29 cellular contexts compared by ENCODE assay signal in the genomic region with DNA sequence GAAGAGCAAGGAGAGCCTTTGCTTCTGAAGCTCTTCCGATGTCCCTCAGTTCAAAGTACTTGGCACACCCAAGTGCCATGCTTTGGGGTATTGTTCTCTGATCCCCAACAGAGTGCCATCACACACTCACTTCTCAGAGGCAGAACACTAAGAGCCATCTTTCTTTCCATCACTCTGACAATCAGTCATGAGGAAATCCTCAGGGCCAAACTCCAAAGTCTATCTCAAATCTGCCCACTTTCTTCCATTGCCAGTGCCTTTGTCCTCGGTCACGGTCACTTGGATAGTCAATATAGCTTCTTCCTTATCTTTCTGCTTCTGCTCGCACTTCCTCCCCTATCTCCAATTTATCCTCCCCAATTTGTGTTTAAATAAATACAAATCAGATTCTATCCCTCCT.
"Had no signal": no experiment of that assay in that cellular context is flagged by ENCODE, and none has a peak within 500 bp of the region (broad histone marks: within the 10 kb centered on the region; RNA-seq: fewer than 3 reads in every experiment).

No MANE protein-coding gene starts in this region.

- H3K4me3 Mint-ChIP-seq: activated B cell treated with CpG ODN at 0.5 μM for 24 hours; activated CD4-positive, alpha-beta memory T cell treated with anti-CD3 and anti-CD28 coated beads for 36 hours; activated CD4-positive, alpha-beta T cell treated with anti-CD3 and anti-CD28 coated beads, Interleukin-2, amount 10 ng/mL, durations not matched to agents 24 days and 14 days; activated CD8-positive, alpha-beta T cell treated with anti-CD3 and anti-CD28 coated beads for 36 hours; activated naive CD4-positive, alpha-beta T cell treated with anti-CD3 and anti-CD28 coated beads for 36 hours; activated naive CD8-positive, alpha-beta T cell treated with anti-CD3 and anti-CD28 coated beads for 36 hours; activated T-cell treated with anti-CD3 and anti-CD28 coated beads, Interleukin-2, amount 50 U/mL, for 4 hours; activated T-cell treated with anti-CD3 and anti-CD28 coated beads, Interleukin-2, amount 50 U/mL, for 72 hours; activated T-helper 1 cell treated with anti-CD3 and anti-CD28 coated beads, Interleukin-12 subunit alpha, Interleukin-12 subunit beta, Interleukin-2, Interleukin-4 antibody, amounts not matched to agents 30 ng/mL and 10 ng/mL and 1 ng/mL, durations not matched to agents 14 hours and 24 hours and 36 hours; activated T-helper 17 cell treated with anti-CD3 and anti-CD28 coated beads, Interleukin-2, amount 50 U/mL, for 72 hours; brain; T-cell; T-helper 17 cell had no signal

- FAIRE-seq: TTC549 had no signal

- H3K27me3 ChIP-seq: ascending aorta had no signal

- H3K36me3 ChIP-seq: adrenal gland, ascending aorta had no signal

- H3K27ac ChIP-seq: adrenal gland, ascending aorta, VCaP had no signal

- H3K27me3 Mint-ChIP-seq: activated CD4-positive, alpha-beta memory T cell treated with anti-CD3 and anti-CD28 coated beads for 36 hours had no signal

- ATAC-seq: activated CD8-positive, alpha-beta T cell treated with anti-CD3 and anti-CD28 coated beads for 36 hours; activated naive CD4-positive, alpha-beta T cell treated with anti-CD3 and anti-CD28 coated beads, Interleukin-2, amount 50 U/mL, for 72 hours; activated T-cell treated with anti-CD3 and anti-CD28 coated beads, Interleukin-2, amount 50 U/mL, for 4 hours; activated T-cell treated with anti-CD3 and anti-CD28 coated beads, Interleukin-2, amount 50 U/mL, for 72 hours; activated T-helper 17 cell treated with anti-CD3 and anti-CD28 coated beads, Interleukin-2, amount 50 U/mL, for 72 hours; T-cell; T-helper 17 cell had no signal

- H3K4me3 ChIP-seq: adrenal gland, ascending aorta had no signal

- H3K4me1 Mint-ChIP-seq: activated T-helper 17 cell treated with anti-CD3 and anti-CD28 coated beads, Interleukin-2, amount 50 U/mL, for 72 hours had no signal

- H3K27ac Mint-ChIP-seq: activated B cell treated with CpG ODN at 0.5 μM for 24 hours; activated CD4-positive, alpha-beta memory T cell treated with anti-CD3 and anti-CD28 coated beads for 36 hours; activated CD4-positive, alpha-beta T cell treated with anti-CD3 and anti-CD28 coated beads, Interleukin-2, amount 10 ng/mL, durations not matched to agents 24 days and 14 days; activated CD8-positive, alpha-beta T cell treated with anti-CD3 and anti-CD28 coated beads for 36 hours; activated naive CD4-positive, alpha-beta T cell treated with anti-CD3 and anti-CD28 coated beads for 36 hours; activated naive CD4-positive, alpha-beta T cell treated with anti-CD3 and anti-CD28 coated beads, Interleukin-2, amount 50 U/mL, for 72 hours; activated naive CD8-positive, alpha-beta T cell treated with anti-CD3 and anti-CD28 coated beads for 36 hours; activated T-cell treated with anti-CD3 and anti-CD28 coated beads, Interleukin-2, amount 50 U/mL, for 72 hours; activated T-helper 1 cell treated with anti-CD3 and anti-CD28 coated beads, Interleukin-12 subunit alpha, Interleukin-12 subunit beta, Interleukin-2, Interleukin-4 antibody, amounts not matched to agents 30 ng/mL and 10 ng/mL and 1 ng/mL, durations not matched to agents 14 hours and 24 hours and 36 hours; activated T-helper 17 cell treated with anti-CD3 and anti-CD28 coated beads, Interleukin-2, amount 50 U/mL, for 72 hours; brain; T-cell; T-helper 17 cell had no signal

- H3K4me1 ChIP-seq: adrenal gland, ascending aorta had no signal

- DNase-seq: activated B cell treated with CpG ODN at 0.5 μM for 24 hours; activated CD4-positive, alpha-beta memory T cell treated with anti-CD3 and anti-CD28 coated beads for 36 hours; activated CD4-positive, alpha-beta T cell treated with anti-CD3 and anti-CD28 coated beads for 4 hours; activated CD4-positive, alpha-beta T cell treated with anti-CD3 and anti-CD28 coated beads, Interleukin-2, amount 10 ng/mL, durations not matched to agents 24 days and 14 days; activated CD4-positive, CD25-positive, alpha-beta regulatory T cell treated with anti-CD3 and anti-CD28 coated beads, Interleukin-2, amount 50 U/mL, for 72 hours; activated CD8-positive, alpha-beta memory T cell treated with anti-CD3 and anti-CD28 coated beads, Interleukin-2, amount 50 U/mL, for 4 hours; activated CD8-positive, alpha-beta T cell treated with anti-CD3 and anti-CD28 coated beads for 36 hours; activated effector memory CD4-positive, alpha-beta T cell treated with anti-CD3 and anti-CD28 coated beads, Interleukin-2, amount 50 U/mL, for 16 hours; activated gamma-delta T cell treated with Interleukin-2 at 50 U/mL for 16 hours; activated naive CD4-positive, alpha-beta T cell; activated naive CD4-positive, alpha-beta T cell treated with anti-CD3 and anti-CD28 coated beads for 36 hours; activated naive CD4-positive, alpha-beta T cell treated with anti-CD3 and anti-CD28 coated beads, Interleukin-2, amount 50 U/mL, for 16 hours; activated naive CD8-positive, alpha-beta T cell treated with anti-CD3 and anti-CD28 coated beads for 36 hours; activated T-cell treated with anti-CD3 and anti-CD28 coated beads for 4 hours; activated T-cell treated with anti-CD3 and anti-CD28 coated beads, Interleukin-2, amount 50 U/mL, for 1 hour; activated T-cell treated with anti-CD3 and anti-CD28 coated beads, Interleukin-2, amount 50 U/mL, for 4 hours; activated T-cell treated with anti-CD3 and anti-CD28 coated beads, Interleukin-2, amount 50 U/mL, for 72 hours; adrenal gland; amniotic stem cell; central memory CD4-positive, alpha-beta T cell; T-cell; T-helper 17 cell had no signal
